Comparison of ENCODE assay signal across 8 cellular contexts in the genomic region with DNA sequence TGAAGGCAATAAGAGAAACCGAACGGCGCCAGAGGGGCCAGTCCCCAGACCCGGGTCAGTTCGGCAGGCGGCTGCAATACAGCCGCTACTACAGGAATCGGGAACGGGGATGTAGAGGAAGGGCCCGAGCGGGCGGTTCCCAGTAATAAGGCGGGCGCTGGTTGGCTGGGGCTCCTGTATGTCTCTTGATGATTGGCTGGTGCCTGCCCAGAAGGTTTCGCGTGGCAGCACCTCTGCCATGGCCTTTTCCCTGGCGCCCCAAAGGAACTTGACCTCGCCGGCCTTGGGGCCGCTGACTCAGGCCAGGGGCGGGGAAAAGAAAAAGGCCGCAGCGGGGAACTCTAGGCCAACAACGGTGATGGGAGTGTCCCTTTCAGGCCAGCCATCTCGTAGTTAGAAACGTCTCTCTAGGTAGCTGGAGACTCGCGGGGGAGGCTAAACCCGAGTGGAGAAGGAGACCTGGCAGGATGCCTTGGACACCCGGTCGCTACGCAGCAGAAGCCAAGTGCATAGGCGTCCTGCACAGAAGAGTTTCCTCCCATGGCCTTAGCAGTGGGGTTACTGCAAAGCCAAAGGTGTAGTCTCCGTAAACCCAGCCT. TPM values are rescaled to one million over a fixed set of nuclear protein-coding genes. Genes with fewer than 3 reads are reported as not detected.
DNase-seq lines count a peak whose midpoint lies in the region; ATAC-seq lines count a peak whose summit lies in the region.

A gene with protein sequence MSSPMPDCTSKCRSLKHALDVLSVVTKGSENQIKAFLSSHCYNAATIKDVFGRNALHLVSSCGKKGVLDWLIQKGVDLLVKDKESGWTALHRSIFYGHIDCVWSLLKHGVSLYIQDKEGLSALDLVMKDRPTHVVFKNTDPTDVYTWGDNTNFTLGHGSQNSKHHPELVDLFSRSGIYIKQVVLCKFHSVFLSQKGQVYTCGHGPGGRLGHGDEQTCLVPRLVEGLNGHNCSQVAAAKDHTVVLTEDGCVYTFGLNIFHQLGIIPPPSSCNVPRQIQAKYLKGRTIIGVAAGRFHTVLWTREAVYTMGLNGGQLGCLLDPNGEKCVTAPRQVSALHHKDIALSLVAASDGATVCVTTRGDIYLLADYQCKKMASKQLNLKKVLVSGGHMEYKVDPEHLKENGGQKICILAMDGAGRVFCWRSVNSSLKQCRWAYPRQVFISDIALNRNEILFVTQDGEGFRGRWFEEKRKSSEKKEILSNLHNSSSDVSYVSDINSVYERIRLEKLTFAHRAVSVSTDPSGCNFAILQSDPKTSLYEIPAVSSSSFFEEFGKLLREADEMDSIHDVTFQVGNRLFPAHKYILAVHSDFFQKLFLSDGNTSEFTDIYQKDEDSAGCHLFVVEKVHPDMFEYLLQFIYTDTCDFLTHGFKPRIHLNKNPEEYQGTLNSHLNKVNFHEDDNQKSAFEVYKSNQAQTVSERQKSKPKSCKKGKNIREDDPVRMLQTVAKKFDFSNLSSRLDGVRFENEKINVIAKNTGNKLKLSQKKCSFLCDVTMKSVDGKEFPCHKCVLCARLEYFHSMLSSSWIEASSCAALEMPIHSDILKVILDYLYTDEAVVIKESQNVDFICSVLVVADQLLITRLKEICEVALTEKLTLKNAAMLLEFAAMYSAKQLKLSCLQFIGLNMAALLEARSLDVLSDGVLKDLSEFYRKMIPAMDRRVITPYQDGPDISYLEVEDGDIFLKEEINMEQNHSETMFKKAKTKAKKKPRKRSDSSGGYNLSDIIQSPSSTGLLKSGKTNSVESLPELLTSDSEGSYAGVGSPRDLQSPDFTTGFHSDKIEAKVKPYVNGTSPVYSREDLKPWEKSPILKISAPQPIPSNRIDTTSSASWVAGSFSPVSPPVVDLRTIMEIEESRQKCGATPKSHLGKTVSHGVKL (N-terminal part only) (minus strand): TSS at position 111 of the 599 bp plus-strand sequence. CDS start 7,258 bp downstream, outside the sequence.

- no peaks in the 10 kb centered on the region for H3K27me3 Mint-ChIP-seq in CD8-positive, alpha-beta memory T cell
- no peaks in the 10 kb centered on the region for H3K27me3 Mint-ChIP-seq in memory B cell

- H3K9me3 ChIP-seq in CD8-positive, alpha-beta memory T cell (ENCODE audit: low read length): no peaks in the 10 kb centered on the region
- no peaks in the 10 kb centered on the region for H3K9me3 ChIP-seq in effector memory CD4-positive, alpha-beta T cell (ENCODE audit: control insufficient read depth, low read length)

- POLR2A ChIA-PET in CD8-positive, alpha-beta memory T cell (lab: Charles Lee): interaction anchor here (1.3 to 1.6 kb wide), 2 partner anchors 818 to 820 kb away, joined by 3 to 7 read pairs; a partner anchor contains a TSS

- H3K36me3 Mint-ChIP-seq in CD8-positive, alpha-beta memory T cell: peaks cover 0 to 10% (median 0%) of the 10 kb centered on the region in 3 donors
- peaks cover 5% of the 10 kb centered on the region for H3K36me3 Mint-ChIP-seq in memory B cell

- ATAC-seq in GM19468 (IDR thresholded peaks at IDR 0.05; ENCODE audit: extremely low read depth, unreplicated experiment) (peak; percentile 90), memory B cell (ENCODE audit: low read depth) (peak; percentile 92)

- H3K27me3 ChIP-seq in CD8-positive, alpha-beta memory T cell (ENCODE audit: insufficient read depth, low read length, poor library complexity, severe bottlenecking): no peaks in the 10 kb centered on the region
- no peaks in the 10 kb centered on the region for H3K27me3 ChIP-seq in effector memory CD4-positive, alpha-beta T cell (replicated peaks; ENCODE audit: control insufficient read depth, insufficient read depth, low read length, poor library complexity, severe bottlenecking)

- peak; percentile 83 to 94 (median 90) for DNase-seq in CD8-positive, alpha-beta memory T cell
- peak; percentile 80 for DNase-seq in HS-5 (ENCODE audit: low read depth)
- DNase-seq in NK-92 treated with Interleukin-12 subunit alpha and Interleukin-12 subunit beta, amount 100 ng/mL, for 24 hours (lab: John Stamatoyannopoulos, UW): peak; percentile 76
- DNase-seq in activated CD8-positive, alpha-beta memory T cell treated with anti-CD3 and anti-CD28 coated beads for 24 hours: peak; percentile 99
- DNase-seq in effector memory CD4-positive, alpha-beta T cell: peak; percentile 83 to 87 (median 87)
- peak; percentile 92 to 97 for DNase-seq in memory B cell (ENCODE audit: low spot score in 2 of 2)
- DNase-seq in stimulated activated CD8-positive, alpha-beta memory T cell treated with anti-CD3 and anti-CD28 coated beads, Interleukin-12 subunit alpha, Interleukin-12 subunit beta, amount 100 ng/mL, for 4 hours (ENCODE audit: low read depth): peak; percentile 83

- peak within 1 kb of the TSS; percentile 96 to 99 (median 98) for H3K4me3 Mint-ChIP-seq in CD8-positive, alpha-beta memory T cell
- H3K4me3 Mint-ChIP-seq in memory B cell: peak within 1 kb of the TSS; percentile 98

- H3K27ac ChIP-seq in CD8-positive, alpha-beta memory T cell (ENCODE audit: low read depth, low read length): peak within 1 kb of the TSS; percentile 80
- peak within 1 kb of the TSS; percentile 76 for H3K27ac ChIP-seq in effector memory CD4-positive, alpha-beta T cell (ENCODE audit: insufficient read depth, low read length, poor library complexity, severe bottlenecking)

- H3K27ac Mint-ChIP-seq in CD8-positive, alpha-beta memory T cell: peak within 1 kb of the TSS; percentile 96 to 99 (median 98)
- H3K27ac Mint-ChIP-seq in memory B cell: peak within 1 kb of the TSS; percentile 94

- CTCF ChIA-PET in CD8-positive, alpha-beta memory T cell (lab: Charles Lee): interaction anchor here (1.3 to 4.1 kb wide), 2 partner anchors 807 to 818 kb away, joined by 4 to 41 read pairs; a partner anchor contains a TSS

- H3K4me1 Mint-ChIP-seq in CD8-positive, alpha-beta memory T cell: peaks cover 42 to 48% (median 46%) of the 10 kb centered on the region in 3 donors
- H3K4me1 Mint-ChIP-seq in memory B cell: peaks cover 20% of the 10 kb centered on the region

- H3K4me1 ChIP-seq in CD8-positive, alpha-beta memory T cell (ENCODE audit: insufficient read depth, low read length): peaks cover 29% of the 10 kb centered on the region
- H3K4me1 ChIP-seq in effector memory CD4-positive, alpha-beta T cell (ENCODE audit: control insufficient read depth, insufficient read depth, low read length, poor library complexity, severe bottlenecking): peaks cover 15% of the 10 kb centered on the region

- peak within 1 kb of the TSS; percentile 91 for H3K4me3 ChIP-seq in CD8-positive, alpha-beta memory T cell (ENCODE audit: low read length)
- H3K4me3 ChIP-seq in effector memory CD4-positive, alpha-beta T cell (ENCODE audit: insufficient read depth, low read depth, low read length, poor library complexity, severe bottlenecking): peak within 1 kb of the TSS; percentile 74

- no peaks in the 10 kb centered on the region for H3K9me3 Mint-ChIP-seq in CD8-positive, alpha-beta memory T cell
- no peaks in the 10 kb centered on the region for H3K9me3 Mint-ChIP-seq in memory B cell

- H3K36me3 ChIP-seq in CD8-positive, alpha-beta memory T cell (ENCODE audit: insufficient read depth, low read length): no peaks in the 10 kb centered on the region
- H3K36me3 ChIP-seq in effector memory CD4-positive, alpha-beta T cell (ENCODE audit: control insufficient read depth, insufficient read depth, low read length): no peaks in the 10 kb centered on the region

RNA-seq across cellular contexts. Expression of the gene that starts here (rescaled TPM):
- total RNA-seq in CD8-positive, alpha-beta memory T cell: 10 to 100 TPM; 24.2 to 26.6 TPM
- 20.3 TPM for polyA plus RNA-seq in CD8-positive, alpha-beta memory T cell

Comparison
In these comparisons a context has a peak if more than half of its experiments do, and no peak if none do; other contexts are left out.
1. Peak in every context shown above with its lines: DNase-seq, ATAC-seq, H3K4me3 ChIP-seq and H3K27ac ChIP-seq.